ENCODE assay signal across 8 cellular contexts in genomic region chr2:86623549-86624547, GRCh38. TPM values are rescaled to one million over a fixed set of nuclear protein-coding genes. Genes with fewer than 3 reads are reported as not detected.
DNase-seq lines count a peak whose midpoint lies in the region; ATAC-seq, FAIRE-seq and TF ChIP-seq lines count a peak whose summit lies in the region.

A gene with protein sequence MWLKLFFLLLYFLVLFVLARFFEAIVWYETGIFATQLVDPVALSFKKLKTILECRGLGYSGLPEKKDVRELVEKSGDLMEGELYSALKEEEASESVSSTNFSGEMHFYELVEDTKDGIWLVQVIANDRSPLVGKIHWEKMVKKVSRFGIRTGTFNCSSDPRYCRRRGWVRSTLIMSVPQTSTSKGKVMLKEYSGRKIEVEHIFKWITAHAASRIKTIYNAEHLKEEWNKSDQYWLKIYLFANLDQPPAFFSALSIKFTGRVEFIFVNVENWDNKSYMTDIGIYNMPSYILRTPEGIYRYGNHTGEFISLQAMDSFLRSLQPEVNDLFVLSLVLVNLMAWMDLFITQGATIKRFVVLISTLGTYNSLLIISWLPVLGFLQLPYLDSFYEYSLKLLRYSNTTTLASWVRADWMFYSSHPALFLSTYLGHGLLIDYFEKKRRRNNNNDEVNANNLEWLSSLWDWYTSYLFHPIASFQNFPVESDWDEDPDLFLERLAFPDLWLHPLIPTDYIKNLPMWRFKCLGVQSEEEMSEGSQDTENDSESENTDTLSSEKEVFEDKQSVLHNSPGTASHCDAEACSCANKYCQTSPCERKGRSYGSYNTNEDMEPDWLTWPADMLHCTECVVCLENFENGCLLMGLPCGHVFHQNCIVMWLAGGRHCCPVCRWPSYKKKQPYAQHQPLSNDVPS (minus strand): TSS chr2:86623865. CDS start chr2:86622886, 979 bp downstream.

- POLR2A ChIA-PET in endothelial cell of umbilical vein (lab: Charles Lee), result interaction anchor here (1.7 kb wide), 1 partner anchor 61 kb away, joined by 4 read pairs; no protein-coding TSS in a partner anchor

- peak within 1 kb of the TSS; percentile 92 for H3K4me3 Mint-ChIP-seq in Calu3 (ENCODE audit: low read depth, unreplicated experiment)

- BruUV-seq in Calu3 (replicated peaks; lab: Mats Ljungman, UMichigan), result TSS peak; percentile 92
- TSS peak; percentile 85 for BruUV-seq in endothelial cell of umbilical vein (replicated peaks; lab: Mats Ljungman, UMichigan)

- TF ChIP-seq CTCF in Calu3 (IDR thresholded peaks at IDR 0.05; ENCODE audit: unreplicated experiment) (no peak), OCI-LY3 (IDR thresholded peaks at IDR 0.05; ENCODE audit: low read depth, low read length) (no peak), endothelial cell of umbilical vein (IDR thresholded peaks at IDR 0.05; ENCODE audit: extremely low read depth in 1 of 2, insufficient read depth in 1 of 2, low read depth in 1 of 2, low read length in 2 of 2) (no peak)

- H3K4me1 ChIP-seq in HUES64 (ENCODE audit: insufficient read depth, low read length) (peaks cover 13% of the 10 kb centered on the region), OCI-LY3 (ENCODE audit: low read length) (peaks cover 24% of the 10 kb centered on the region), endothelial cell of umbilical vein (ENCODE audit: control insufficient read depth, extremely low read depth, insufficient read depth, low read length) (peaks cover 15% of the 10 kb centered on the region)

- no peaks in the 10 kb centered on the region for H3K9me3 ChIP-seq in HUES64 (ENCODE audit: insufficient read depth, low read depth, low read length)
- no peaks in the 10 kb centered on the region for H3K9me3 ChIP-seq in OCI-LY3 (ENCODE audit: insufficient read depth, low read length)
- H3K9me3 ChIP-seq in endothelial cell of umbilical vein (replicated peaks; ENCODE audit: control insufficient read depth, insufficient read depth, low read length), result no peaks in the 10 kb centered on the region

- H3K4me3 ChIP-seq in HUES64 (ENCODE audit: low read length), result peak within 1 kb of the TSS; percentile 81
- H3K4me3 ChIP-seq in OCI-LY3 (ENCODE audit: low read length), result peak within 1 kb of the TSS; percentile 87
- peak within 1 kb of the TSS; percentile 74 to 98 (median 78) for H3K4me3 ChIP-seq in endothelial cell of umbilical vein (replicated peaks in 1 of 3; ENCODE audit: insufficient read depth in 1 of 3, low read depth in 1 of 3, low read length in 3 of 3)

- H3K36me3 ChIP-seq in HUES64 (ENCODE audit: insufficient read depth, low read length), result peaks cover 10% of the 10 kb centered on the region
- peaks cover 7% of the 10 kb centered on the region for H3K36me3 ChIP-seq in OCI-LY3 (replicated peaks; ENCODE audit: low read depth, low read length)
- H3K36me3 ChIP-seq in endothelial cell of umbilical vein (ENCODE audit: control insufficient read depth in 2 of 2, extremely low read depth in 1 of 2, insufficient read depth in 2 of 2, low read length in 2 of 2), result no peaks in the 10 kb centered on the region

- ATAC-seq in GM21390 (IDR thresholded peaks at IDR 0.05; ENCODE audit: unreplicated experiment), result peak; percentile 77

- FAIRE-seq in endothelial cell of umbilical vein (lab: Jason Lieb, UNC), result peak; percentile 87

- CTCF ChIA-PET in Calu3 (lab: Charles Lee), result no interaction called here
- CTCF ChIA-PET in endothelial cell of umbilical vein (lab: Charles Lee), result no interaction called here

- H3K4me1 Mint-ChIP-seq in Calu3 (ENCODE audit: low read depth, unreplicated experiment), result peaks cover 9% of the 10 kb centered on the region

- H3K79me2 ChIP-seq in OCI-LY3 (ENCODE audit: low read length) (peaks cover 26% of the 10 kb centered on the region), endothelial cell of umbilical vein (ENCODE audit: control insufficient read depth, insufficient read depth, low read length) (peaks cover 34% of the 10 kb centered on the region)

- H3K27ac Mint-ChIP-seq in Calu3 (ENCODE audit: unreplicated experiment), result peak within 1 kb of the TSS; percentile 95

- H3K27me3 ChIP-seq in HUES64 (ENCODE audit: insufficient read depth, low read length), result peaks cover 7% of the 10 kb centered on the region; the same call in 1 of the 2 replicates
- peaks cover 3% of the 10 kb centered on the region; the same call in 1 of the 2 replicates for H3K27me3 ChIP-seq in OCI-LY3 (ENCODE audit: low read depth, low read length)
- H3K27me3 ChIP-seq in endothelial cell of umbilical vein (ENCODE audit: control insufficient read depth in 2 of 2, insufficient read depth in 2 of 2, low read length in 2 of 2), result no peaks in the 10 kb centered on the region

- H3K36me3 Mint-ChIP-seq in Calu3 (ENCODE audit: insufficient read depth, unreplicated experiment), result peaks cover 40% of the 10 kb centered on the region

- intact Hi-C loops in Calu3 (cut with micrococcal nuclease; ENCODE audit: unreplicated experiment) (no loop called here), endothelial cell of umbilical vein (cut with micrococcal nuclease) (loop anchor here (1.0 to 5.0 kb wide), 4 partner anchors 39 to 427 kb away; partner anchors contain the start of genes IMMT, KDM3A and MRPL35)

- H3K9me3 Mint-ChIP-seq in Calu3 (ENCODE audit: low read depth, unreplicated experiment), result no peaks in the 10 kb centered on the region

- peak within 1 kb of the TSS; percentile 88 for H3K4me2 ChIP-seq in OCI-LY3 (ENCODE audit: low read length)
- H3K4me2 ChIP-seq in endothelial cell of umbilical vein (ENCODE audit: insufficient read depth, low read length), result peak within 1 kb of the TSS; percentile 100

- 9% methylated on average over 74 of the region's 74 CpGs for WGBS in HUES64

- DNase-seq in Calu3, result peak; percentile 98
- DNase-seq in activated T-cell treated with anti-CD3 and anti-CD28 coated beads for 1 hour (ENCODE audit: low read depth), result peak; percentile 89
- peak; percentile 92 for DNase-seq in endothelial cell of umbilical vein (ENCODE audit: low read depth, low spot score)
- DNase-seq in middle frontal gyrus (ENCODE audit: extremely low spot score, low spot score), result peak; percentile 91
- peak; percentile 85 to 87 for DNase-seq in stimulated activated CD8-positive, alpha-beta memory T cell treated with anti-CD3 and anti-CD28 coated beads, Interleukin-2, amount 100 ng/mL, for 1 hour (ENCODE audit: low read depth in 2 of 2)

- peak; percentile 94 for TF ChIP-seq POLR2A in endothelial cell of umbilical vein (IDR thresholded peaks at IDR 0.05; ENCODE audit: low read depth, low read length)

- H2AFZ ChIP-seq in OCI-LY3 (ENCODE audit: low read depth, low read length) (peak within 1 kb of the TSS; percentile 99), endothelial cell of umbilical vein (ENCODE audit: low read depth, low read length) (peak within 1 kb of the TSS; percentile 92)

- H3K9me1 ChIP-seq in endothelial cell of umbilical vein (replicated peaks; ENCODE audit: control insufficient read depth, extremely low read depth, insufficient read depth, low read length), result no peaks in the 10 kb centered on the region

- H3K9ac ChIP-seq in HUES64 (ENCODE audit: low read depth, low read length) (peak within 1 kb of the TSS; percentile 80), OCI-LY3 (ENCODE audit: low read length) (peak within 1 kb of the TSS; percentile 85), endothelial cell of umbilical vein (replicated peaks; ENCODE audit: extremely low read depth, insufficient read depth, low read length) (peak within 1 kb of the TSS; percentile 98)

- dilution Hi-C loops in endothelial cell of umbilical vein (cut with MboI; ENCODE audit: extremely low pct_ligation_motif_present, low sequenced_read_pairs), result no loop called here

- H3K27ac ChIP-seq in HUES64 (ENCODE audit: low read depth, low read length) (peak within 1 kb of the TSS; percentile 88; the same call in 1 of the 2 replicates), OCI-LY3 (ENCODE audit: low read length) (peak within 1 kb of the TSS; percentile 67), endothelial cell of umbilical vein (ENCODE audit: insufficient read depth, low read depth, low read length) (peak within 1 kb of the TSS; percentile 94)

- H3K27me3 Mint-ChIP-seq in Calu3 (ENCODE audit: unreplicated experiment), result no peaks in the 10 kb centered on the region

- H4K20me1 ChIP-seq in OCI-LY3 (ENCODE audit: insufficient read depth, low read length), result peaks cover 8% of the 10 kb centered on the region; the same call in 1 of the 2 replicates
- H4K20me1 ChIP-seq in endothelial cell of umbilical vein (replicated peaks; ENCODE audit: control insufficient read depth, extremely low read depth, insufficient read depth, low read length), result no peaks in the 10 kb centered on the region

TF ChIP-seq in endothelial cell of umbilical vein, 7 proteins besides CTCF, POLR2A, EP300 and RAD21:
- no peak for TF ChIP-seq JUN (IDR thresholded peaks at IDR 0.05; ENCODE audit: borderline replicate concordance, insufficient read depth, insufficient read length, low read depth)
- no peak for TF ChIP-seq EZH2 (IDR thresholded peaks at IDR 0.05; ENCODE audit: borderline replicate concordance, low read depth, low read length, severe bottlenecking)
- TF ChIP-seq POLR2AphosphoS5 (IDR thresholded peaks at IDR 0.05; ENCODE audit: insufficient read depth, low read depth, low read length), result peak; percentile 95
- peak; percentile 10 for TF ChIP-seq MYC (IDR thresholded peaks at IDR 0.05; ENCODE audit: low read depth, low read length)
- peak; percentile 24 for TF ChIP-seq MAX (IDR thresholded peaks at IDR 0.05; ENCODE audit: insufficient read depth, insufficient read length)
- peak; percentile 10 for TF ChIP-seq GATA2 (IDR thresholded peaks at IDR 0.05; ENCODE audit: insufficient read depth, insufficient read length, low read depth, low read length)
- no peak for TF ChIP-seq FOS (IDR thresholded peaks at IDR 0.05; ENCODE audit: borderline replicate concordance, insufficient read depth, low read length)

RNA-seq across cellular contexts. Expression of the gene that starts here (rescaled TPM):
- total RNA-seq in Calu3 (2022) (33.3 and 34.1 TPM in 2 replicates), endothelial cell of umbilical vein (24.2 and 27.2 TPM in 2 replicates)
- polyA plus RNA-seq in HUES64 (2013, experiment 1 of 2), result 6.1 TPM
- 5.8 TPM for polyA plus RNA-seq in HUES64 (2013, experiment 2 of 2)
- polyA plus RNA-seq in endothelial cell of umbilical vein, result 13.4 and 15.6 TPM in 2 replicates
- 11.0 and 12.1 TPM in 2 replicates for polyA plus RNA-seq in endothelial cell of umbilical vein (2011; cell fraction: cytosol; rRNA removed)
- polyA plus RNA-seq in endothelial cell of umbilical vein (2011; cell fraction: nucleus; rRNA removed), result 29.5 and 41.7 TPM in 2 replicates
- 25.8 TPM in 2 replicates for polyA plus RNA-seq in endothelial cell of umbilical vein (2012)
- polyA minus RNA-seq in endothelial cell of umbilical vein, result 20.7 and 26.7 TPM in 2 replicates
- 6.5 TPM for polyA minus RNA-seq in endothelial cell of umbilical vein (2011; cell fraction: cytosol; rRNA and poly(A)+ RNA removed)
- 65.6 and 76.3 TPM in 2 replicates for polyA minus RNA-seq in endothelial cell of umbilical vein (2011; cell fraction: nucleus; rRNA and poly(A)+ RNA removed)

Comparison
In these comparisons a context has a peak if more than half of its experiments do, and no peak if none do; other contexts are left out.
1. Peak in every context shown above with its lines: DNase-seq, ATAC-seq, H3K4me3 ChIP-seq and H3K27ac ChIP-seq.